In the genomic region with DNA sequence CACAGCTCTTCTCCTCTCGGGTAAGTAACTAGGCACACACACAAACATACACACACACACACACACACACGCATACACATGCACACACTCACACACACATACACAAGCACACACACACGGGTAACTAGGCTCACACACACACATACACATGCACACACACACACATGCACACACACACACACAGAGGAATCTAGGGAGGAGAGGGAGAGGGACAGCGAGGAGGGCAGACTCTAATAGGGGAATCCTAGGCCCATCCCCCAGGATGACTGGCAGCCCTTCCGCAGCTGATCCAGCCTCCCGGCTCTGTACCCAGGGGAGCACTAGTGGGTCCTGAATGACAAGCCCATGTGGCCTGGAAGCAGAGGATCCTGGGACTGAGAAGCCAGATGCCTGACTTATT, we compare ENCODE assay signal across 20 cellular contexts.
DNase-seq lines count a peak whose midpoint lies in the region; TF ChIP-seq lines count a peak whose summit lies in the region.
"Had no signal": no experiment of that assay in that cellular context is flagged by ENCODE, and none has a peak within 500 bp of the region (broad histone marks: within the 10 kb centered on the region; RNA-seq: fewer than 3 reads in every experiment).

No MANE protein-coding gene starts in this region.

- H3K36me3 ChIP-seq in BLaER1 treated with 17β-estradiol and CSF1 and Interleukin-3, amounts not matched to agents 10 nM and 100 nM, result no peaks in the 10 kb centered on the region
- no peaks in the 10 kb centered on the region for H3K36me3 ChIP-seq in WERI-Rb-1
- H3K36me3 ChIP-seq in neural cell (ENCODE audit: insufficient read depth, low read length), result no peaks in the 10 kb centered on the region
- H3K36me3 ChIP-seq: brain microvascular endothelial cell had no signal

- peak overlapping the region in 8 of 11 experiments; percentile 20 to 48 (median 35); a peak in 10 of 22 replicates for H3K4me2 ChIP-seq in BLaER1 treated with 17β-estradiol and CSF1 and Interleukin-3, amounts not matched to agents 10 nM and 100 nM
- H3K4me2 ChIP-seq in neural cell (ENCODE audit: low read length), result no peak overlapping the region
- H3K4me2 ChIP-seq: KMS-11, SK-N-SH had no signal

- no peak for TF ChIP-seq RAD21 in neural cell (conservative IDR thresholded peaks at IDR 0.05)

- no peak overlapping the region for H2AFZ ChIP-seq in neural cell (ENCODE audit: low read depth, low read length)

- H3K79me2 ChIP-seq in neural cell (replicated peaks; ENCODE audit: insufficient read depth, low read length), result no peaks in the 10 kb centered on the region

- no peak for TF ChIP-seq CTCF in WERI-Rb-1 (IDR thresholded peaks at IDR 0.05; ENCODE audit: low read depth, low read length)
- TF ChIP-seq CTCF in neural cell (IDR thresholded peaks at IDR 0.05; ENCODE audit: poor library complexity, severe bottlenecking), result no peak

- H4K20me1 ChIP-seq in BLaER1 treated with 17β-estradiol and CSF1 and Interleukin-3, amounts not matched to agents 10 nM and 100 nM, result no peaks in the 10 kb centered on the region; a peak in 5 of 22 replicates
- no peaks in the 10 kb centered on the region for H4K20me1 ChIP-seq in neural cell (ENCODE audit: insufficient read depth)

- peak; percentile 61 for TF ChIP-seq EP300 in neural cell (conservative IDR thresholded peaks at IDR 0.05; ENCODE audit: poor library complexity, severe bottlenecking)

- no peak overlapping the region for H3K4me3 ChIP-seq in BLaER1 treated with 17β-estradiol and CSF1 and Interleukin-3, amounts not matched to agents 10 nM and 100 nM
- H3K4me3 ChIP-seq in WERI-Rb-1 (ENCODE audit: low read depth, low read length) (no peak overlapping the region), neural cell (ENCODE audit: low read length) (peak overlapping the region; percentile 35)

- H3K9ac ChIP-seq in BLaER1 treated with 17β-estradiol and CSF1 and Interleukin-3, amounts not matched to agents 10 nM and 100 nM, result no peak overlapping the region
- H3K9ac ChIP-seq in neural cell (ENCODE audit: low read length), result peak overlapping the region; percentile 34
- H3K9ac ChIP-seq: KMS-11, SK-N-SH had no signal

- peak; percentile 59 for DNase-seq in NCI-H1436 treated with DMSO at 0.1 percent for 48 hours (lab: John Stamatoyannopoulos, UW)
- DNase-seq in WERI-Rb-1, result peak; percentile 31
- DNase-seq in stimulated activated CD4-positive, alpha-beta T cell treated with anti-CD3 and anti-CD28 coated beads, Interleukin-15, amount 100 ng/mL, for 24 hours, result no peak
- no peak for DNase-seq in NCI-H446 (lab: John Stamatoyannopoulos, UW)
- no peak for DNase-seq in stimulated activated naive CD4-positive, alpha-beta T cell treated with Interleukin-2 at 50 U/mL for 16 hours (lab: John Stamatoyannopoulos, UW)
- DNase-seq in NCI-H510A treated with DMSO at 0.1 percent for 48 hours (lab: John Stamatoyannopoulos, UW), result no peak
- DNase-seq: activated CD4-positive, CD25-positive, alpha-beta regulatory T cell treated with anti-CD3 and anti-CD28 coated beads, Interleukin-2, amount 50 U/mL, for 72 hours; activated naive CD8-positive, alpha-beta T cell treated with anti-CD3 and anti-CD28 coated beads, Interleukin-2, amount 10 ng/mL, durations not matched to agents 7 days and 5 days; brain microvascular endothelial cell; cortex of kidney; foreskin melanocyte; NCI-H1092; NCI-H748 treated with DMSO at 0.1 percent for 48 hours; occipital lobe; SK-N-SH; stimulated activated CD4-positive, alpha-beta T cell treated with anti-CD3 and anti-CD28 coated beads, Interleukin-4, amount 100 ng/mL, for 1 hour; T1000 had no signal

- H3K9me2 ChIP-seq in neural cell (ENCODE audit: insufficient read depth, low read length), result no peaks in the 10 kb centered on the region
- H3K9me2 ChIP-seq: SK-N-SH had no signal

- H3K4me1 ChIP-seq in BLaER1 treated with 17β-estradiol and CSF1 and Interleukin-3, amounts not matched to agents 10 nM and 100 nM, result peaks cover 0 to 37% (median 31%) of the 10 kb centered on the region in 10 experiments; a peak in 15 of 20 replicates

- H3K27me3 ChIP-seq in BLaER1 treated with 17β-estradiol and CSF1 and Interleukin-3, amounts not matched to agents 10 nM and 100 nM, result no peaks in the 10 kb centered on the region
- H3K27me3 ChIP-seq in WERI-Rb-1 (ENCODE audit: insufficient read depth, low read depth, severe bottlenecking) (no peaks in the 10 kb centered on the region), neural cell (ENCODE audit: insufficient read depth, low read depth, low read length) (no peaks in the 10 kb centered on the region)
- H3K27me3 ChIP-seq: brain microvascular endothelial cell had no signal

- H3K27ac ChIP-seq in BLaER1 treated with 17β-estradiol and CSF1 and Interleukin-3, amounts not matched to agents 10 nM and 100 nM, result no peak overlapping the region
- H3K27ac ChIP-seq in WERI-Rb-1 (no peak overlapping the region; the same call in 1 of the 2 replicates), neural cell (ENCODE audit: low read length) (peak overlapping the region; percentile 60)
- H3K27ac ChIP-seq: brain microvascular endothelial cell, KMS-11 had no signal

- H3F3A ChIP-seq in neural cell (ENCODE audit: insufficient read depth, low read length, poor library complexity, severe bottlenecking), result no peaks in the 10 kb centered on the region

- no peaks in the 10 kb centered on the region for H3K9me3 ChIP-seq in BLaER1 treated with 17β-estradiol and CSF1 and Interleukin-3, amounts not matched to agents 10 nM and 100 nM (replicated peaks in 1 of 11)
- H3K9me3 ChIP-seq in WERI-Rb-1 (ENCODE audit: severe bottlenecking) (no peaks in the 10 kb centered on the region), neural cell (ENCODE audit: low read length) (no peaks in the 10 kb centered on the region)
- H3K9me3 ChIP-seq: SK-N-SH had no signal

TF ChIP-seq in neural cell, 6 proteins besides CTCF, POLR2A, EP300 and RAD21:
- TF ChIP-seq MXI1 (conservative IDR thresholded peaks at IDR 0.05; ENCODE audit: poor library complexity, severe bottlenecking) (peak; percentile 20), POLR2AphosphoS5 (IDR thresholded peaks at IDR 0.05) (peak; percentile 55), TAF1 (IDR thresholded peaks at IDR 0.05; ENCODE audit: low read depth) (no peak)

Comparison
In these comparisons a context has a peak if more than half of its experiments do, and no peak if none do; other contexts are left out.
1. DNase-seq: peak in NCI-H1436 treated with DMSO at 0.1 percent for 48 hours (single experiment) and WERI-Rb-1 (single experiment); none in stimulated activated CD4-positive, alpha-beta T cell treated with anti-CD3 and anti-CD28 coated beads, Interleukin-15, amount 100 ng/mL, for 24 hours (single experiment), NCI-H446 (0 of 2), stimulated activated naive CD4-positive, alpha-beta T cell treated with Interleukin-2 at 50 U/mL for 16 hours (single experiment) and NCI-H510A treated with DMSO at 0.1 percent for 48 hours (single experiment).